Comparison of ENCODE assay signal across 8 cellular contexts in the genomic region with DNA sequence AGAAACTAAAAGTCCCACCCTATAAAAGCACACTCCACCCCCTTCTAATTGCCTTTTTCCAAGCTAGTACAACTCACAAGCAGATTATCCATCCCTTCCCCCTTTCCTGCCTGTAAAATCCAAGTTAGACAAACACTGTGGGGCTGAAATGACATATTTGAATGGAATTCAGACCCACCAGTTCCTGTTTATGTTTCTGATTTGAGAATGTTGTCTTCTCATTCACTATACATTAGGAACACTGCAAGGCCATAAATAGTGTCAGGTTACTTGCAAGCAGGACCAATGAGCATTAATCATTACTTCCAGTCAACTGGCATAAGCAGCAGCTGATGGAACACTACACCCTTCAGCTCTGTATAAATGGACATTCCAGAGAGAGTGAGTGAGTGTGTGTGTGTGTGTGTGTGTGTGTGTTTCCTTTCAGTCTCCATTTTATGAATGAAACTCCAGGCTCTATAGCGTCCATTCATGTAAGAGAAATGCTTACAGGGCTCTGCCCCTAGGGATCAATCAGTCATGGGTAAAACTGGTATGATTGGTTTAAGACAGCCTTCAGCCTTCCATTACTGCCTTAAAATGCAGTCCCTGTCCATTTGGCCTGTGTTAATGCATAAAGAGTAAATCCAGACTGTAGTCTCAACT.
DNase-seq lines count a peak whose midpoint lies in the region; ATAC-seq and TF ChIP-seq lines count a peak whose summit lies in the region.

No MANE protein-coding gene starts in this region.

- intact Hi-C loops in dorsolateral prefrontal cortex (cut with DNase I) (no loop called here), tibial artery (cut with DNase I; ENCODE audit: low total_unique reads) (no loop called here)

- H3K4me3 ChIP-seq in HFF-Myc (replicated peaks; ENCODE audit: low read depth, low read length) = no peak overlapping the region
- peak overlapping the region; percentile 43 for H3K4me3 ChIP-seq in endocrine pancreas (ENCODE audit: control insufficient read depth, insufficient read depth, low read length)
- no peak overlapping the region for H3K4me3 ChIP-seq in dorsolateral prefrontal cortex
- no peak overlapping the region for H3K4me3 ChIP-seq in tibial artery

- H3K9ac ChIP-seq in endocrine pancreas (ENCODE audit: control insufficient read depth, insufficient read depth, low read length) = no peak overlapping the region

- H3K27ac ChIP-seq in dorsolateral prefrontal cortex (no peak overlapping the region), tibial artery (peak overlapping the region in 1 of 2 donors; percentile 22)

- H3K9me3 ChIP-seq in endocrine pancreas (ENCODE audit: control insufficient read depth, low read length) (no peaks in the 10 kb centered on the region), tibial artery (no peaks in the 10 kb centered on the region)

- H3K27me3 ChIP-seq in endocrine pancreas (ENCODE audit: control insufficient read depth, insufficient read depth, low read length) (no peaks in the 10 kb centered on the region), dorsolateral prefrontal cortex (no peaks in the 10 kb centered on the region), tibial artery (no peaks in the 10 kb centered on the region)

- no peaks in the 10 kb centered on the region for H3K36me3 ChIP-seq in endocrine pancreas (ENCODE audit: control insufficient read depth, insufficient read depth, low read length)
- H3K36me3 ChIP-seq in tibial artery = no peaks in the 10 kb centered on the region

- peak; percentile 78 for ATAC-seq in omental fat pad (ENCODE audit: low FRiP score)
- no peak for ATAC-seq in HG03469 (IDR thresholded peaks at IDR 0.05; ENCODE audit: unreplicated experiment)

- TF ChIP-seq CTCF in HFF-Myc (IDR thresholded peaks at IDR 0.05; ENCODE audit: low read depth, low read length, missing control alignments) (no peak), omental fat pad (IDR thresholded peaks at IDR 0.05) (no peak), dorsolateral prefrontal cortex (IDR thresholded peaks at IDR 0.05 in 54 of 56, conservative IDR thresholded peaks at IDR 0.05 in 2 of 56; ENCODE audit: low read depth in 1 of 56, partially characterized antibody in 56 of 56) (no peak), tibial artery (IDR thresholded peaks at IDR 0.05) (no peak)

- peaks cover 9% of the 10 kb centered on the region for H3K4me1 ChIP-seq in endocrine pancreas (ENCODE audit: control insufficient read depth, insufficient read depth, low read length)
- peaks cover 0 to 17% (median 4%) of the 10 kb centered on the region in 4 donors for H3K4me1 ChIP-seq in tibial artery

- peak; percentile 100 for DNase-seq in HFF-Myc (ENCODE audit: extremely low read depth, low read depth)
- peak; percentile 100 for DNase-seq in NCI-H748 (lab: John Stamatoyannopoulos, UW; ENCODE audit: unreplicated experiment)
- no peak for DNase-seq in omental fat pad (ENCODE audit: low spot score)
- no peak for DNase-seq in effector CD4-positive, alpha-beta T cell
- no peak for DNase-seq in dorsolateral prefrontal cortex
- DNase-seq in tibial artery = no peak

Comparison
In these comparisons a context has a peak if more than half of its experiments do, and no peak if none do; other contexts are left out.
1. DNase-seq: peak in HFF-Myc (single experiment) and NCI-H748 (single experiment); none in omental fat pad (single experiment), effector CD4-positive, alpha-beta T cell (single experiment), dorsolateral prefrontal cortex (0 of 10) and tibial artery (0 of 2).